ENCODE assay signal across 26 cellular contexts in the genomic region with DNA sequence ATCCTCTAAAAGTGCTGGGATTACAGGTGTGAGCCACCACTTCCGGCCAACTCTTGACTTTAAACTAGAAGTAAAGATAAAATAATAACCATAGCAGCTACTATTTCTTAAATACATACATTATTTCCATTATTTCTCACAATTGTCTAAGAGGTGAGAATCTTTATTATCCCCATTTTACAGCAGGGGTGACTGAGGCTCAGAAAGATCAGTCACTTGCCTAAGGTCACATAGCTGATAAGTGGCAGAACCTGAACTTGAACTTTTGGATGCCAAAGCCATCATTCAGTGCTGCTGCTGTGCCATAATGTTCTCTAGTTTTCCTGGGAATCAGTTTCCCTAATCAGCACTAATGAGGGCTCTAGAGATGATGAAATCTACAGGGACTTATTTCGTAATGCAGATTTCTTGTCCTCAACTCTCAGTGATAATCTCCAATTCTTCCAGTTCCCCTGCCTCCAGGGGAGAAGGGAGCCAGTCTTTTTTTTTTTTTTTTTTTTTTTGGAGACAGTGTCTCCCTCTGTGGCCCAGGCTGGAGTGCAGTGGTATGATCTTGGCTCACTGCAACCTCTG. TPM values are rescaled to one million over a fixed set of nuclear protein-coding genes. Genes with fewer than 3 reads are reported as not detected.
"Had no signal": no experiment of that assay in that cellular context is flagged by ENCODE, and none has a peak within 500 bp of the region (broad histone marks: within the 10 kb centered on the region; RNA-seq: fewer than 3 reads in every experiment).

No MANE protein-coding gene starts in this region.

- H3K36me3 ChIP-seq: left lung, lower lobe of right lung, ovary, right atrium auricular region, stomach, suprapubic skin, thoracic aorta, tibial artery, upper lobe of right lung had no signal

- H3K27ac ChIP-seq: left lung, lower lobe of right lung, ovary, right atrium auricular region, skin epidermis, stomach, suprapubic skin, thoracic aorta, tibial artery, upper lobe of right lung had no signal

- FAIRE-seq: islet of Langerhans, kidney, urothelium cell line had no signal

- ATAC-seq: left colon; left lung; lower lobe of right lung; mucosa of descending colon; naive thymus-derived CD4-positive, alpha-beta T cell; natural killer cell treated with Interleukin-12 subunit alpha and Interleukin-12 subunit beta and Interleukin-15 and Interleukin-18, amount 100 ng/mL, for 72 hours; sciatic nerve; stimulated activated naive B cell treated with anti-CD40 and anti-IgM and Interleukin-4, amounts not matched to agents 10 μg/mL and 1 μg/mL and 100 μg/mL, for 72 hours; stimulated activated naive CD8-positive, alpha-beta T cell treated with anti-CD3 and anti-CD28 coated beads, Interleukin-15, Interleukin-2, amounts not matched to agents 100 U/mL and 50 U/mL, for 24 hours; upper lobe of right lung had no signal

- DNase-seq: hippocampal formation; left colon; left lung; lower lobe of right lung; midbrain; mucosa of descending colon; naive thymus-derived CD4-positive, alpha-beta T cell; ovary; stimulated activated CD4-positive, alpha-beta T cell treated with anti-CD3 and anti-CD28 coated beads, Interleukin-12 subunit alpha, Interleukin-12 subunit beta, amount 100 ng/mL, for 4 hours; stimulated activated CD4-positive, alpha-beta T cell treated with anti-CD3 and anti-CD28 coated beads, Interleukin-15, amount 100 ng/mL, for 24 hours; stimulated activated CD4-positive, alpha-beta T cell treated with anti-CD3 and anti-CD28 coated beads, Interleukin-2, amount 100 ng/mL, for 24 hours; stimulated activated CD4-positive, alpha-beta T cell treated with anti-CD3 and anti-CD28 coated beads, Interleukin-4, amount 100 ng/mL, for 1 hour; stimulated activated naive B cell treated with anti-CD40 and anti-IgM and Interleukin-4, amounts not matched to agents 10 μg/mL and 1 μg/mL and 100 μg/mL, for 72 hours; stimulated activated naive CD8-positive, alpha-beta T cell treated with anti-CD3 and anti-CD28 coated beads, Interleukin-15, Interleukin-2, amounts not matched to agents 100 U/mL and 50 U/mL, for 24 hours; stomach; tibial artery; upper lobe of right lung had no signal

- H3K4me1 ChIP-seq: left lung, tibial artery, upper lobe of right lung had no signal

- H3K27me3 ChIP-seq: ovary, right atrium auricular region had no signal

- H3K4me3 ChIP-seq: left lung, lower lobe of right lung, mucosa of descending colon, ovary, right atrium auricular region, skin epidermis, stomach, suprapubic skin, thoracic aorta, tibial artery, upper lobe of right lung had no signal

- H3K9me3 ChIP-seq: left lung, lower lobe of right lung, mucosa of descending colon, ovary, right atrium auricular region, stomach, suprapubic skin, thoracic aorta, tibial artery, upper lobe of right lung had no signal

RNA-seq across cellular contexts. Expression of a gene that starts 25.2 kb away (rescaled TPM):
- total RNA-seq: natural killer cell treated with Interleukin-12 subunit alpha and Interleukin-12 subunit beta and Interleukin-15 and Interleukin-18, amount 100 ng/mL, for 72 hours had no signal
